8 cellular contexts compared by ENCODE assay signal in the genomic region with DNA sequence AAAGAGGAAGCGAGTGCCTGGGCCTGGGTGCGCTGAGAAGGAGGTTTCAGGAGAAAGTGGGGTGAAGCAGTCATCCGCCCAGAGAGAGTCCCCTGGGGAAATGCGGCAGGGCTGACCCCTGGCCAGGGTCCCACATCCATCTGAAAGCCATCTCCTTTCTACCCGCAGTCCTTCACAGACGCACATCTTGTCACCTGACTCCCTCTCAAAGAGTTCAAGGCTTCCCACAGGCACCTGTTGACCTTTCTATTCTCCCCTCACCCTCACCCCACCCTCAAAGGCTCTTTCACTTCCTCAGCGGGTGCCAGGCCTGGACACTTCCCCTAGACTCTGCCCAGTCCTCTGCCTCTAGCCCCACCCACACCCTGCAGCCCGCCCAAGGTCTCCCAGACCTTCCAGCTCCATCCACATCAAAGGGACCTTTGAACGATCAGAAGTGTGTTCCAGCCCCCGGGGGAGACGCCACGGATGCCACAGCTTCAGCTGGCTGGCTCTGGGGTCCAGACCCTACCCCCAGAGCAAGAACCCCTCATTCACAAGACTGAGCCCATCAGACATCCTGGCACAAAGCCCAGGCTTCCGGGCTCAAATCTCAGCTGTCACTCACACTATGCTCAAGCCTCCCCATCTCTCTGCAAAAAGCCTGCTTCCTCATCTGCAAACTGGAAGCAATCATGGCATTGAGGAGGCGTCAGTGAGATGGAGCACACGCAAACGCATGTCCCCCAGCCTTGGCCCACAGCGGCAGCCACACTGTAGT. TPM values are rescaled to one million over a fixed set of nuclear protein-coding genes. Genes with fewer than 3 reads are reported as not detected.
DNase-seq lines count a peak whose midpoint lies in the region; ATAC-seq and TF ChIP-seq lines count a peak whose summit lies in the region.

No MANE protein-coding gene starts in this region.

- H3K4me3 Mint-ChIP-seq in activated T-helper 1 cell treated with anti-CD3 and anti-CD28 coated beads, Interleukin-12 subunit alpha, Interleukin-12 subunit beta, Interleukin-2, Interleukin-4 antibody, amounts not matched to agents 30 ng/mL and 10 ng/mL and 1 ng/mL, durations not matched to agents 14 hours and 24 hours and 36 hours = peak overlapping the region; percentile 85

- H3K4me3 ChIP-seq in Karpas-422 (ENCODE audit: low read length) (peak overlapping the region; percentile 97), left ventricle myocardium inferior (peak overlapping the region; percentile 96)

- peaks cover 42% of the 10 kb centered on the region for H3K4me1 ChIP-seq in Karpas-422 (ENCODE audit: low read length)
- H3K4me1 ChIP-seq in left ventricle myocardium inferior = peaks cover 55% of the 10 kb centered on the region

- H3K27ac Mint-ChIP-seq in activated T-helper 1 cell treated with anti-CD3 and anti-CD28 coated beads, Interleukin-12 subunit alpha, Interleukin-12 subunit beta, Interleukin-2, Interleukin-4 antibody, amounts not matched to agents 30 ng/mL and 10 ng/mL and 1 ng/mL, durations not matched to agents 14 hours and 24 hours and 36 hours = peak overlapping the region; percentile 79

- ATAC-seq in GM18502 (IDR thresholded peaks at IDR 0.05; ENCODE audit: poor library complexity, unreplicated experiment) (peak; percentile 61), GM21737 (IDR thresholded peaks at IDR 0.05; ENCODE audit: unreplicated experiment) (peak; percentile 48)

- TF ChIP-seq CTCF in left ventricle myocardium inferior (IDR thresholded peaks at IDR 0.05; ENCODE audit: borderline replicate concordance) = no peak

- H3K27me3 Mint-ChIP-seq in activated T-helper 1 cell treated with anti-CD3 and anti-CD28 coated beads, Interleukin-12 subunit alpha, Interleukin-12 subunit beta, Interleukin-2, Interleukin-4 antibody, amounts not matched to agents 30 ng/mL and 10 ng/mL and 1 ng/mL, durations not matched to agents 14 hours and 24 hours and 36 hours (ENCODE audit: insufficient read depth) = no peaks in the 10 kb centered on the region

- DNase-seq in Karpas-422 (peak; percentile 93), left ventricle myocardium inferior (peak; percentile 61), substantia nigra (lab: John Stamatoyannopoulos, UW) (peak in 24 of 49 donors; percentile 9 to 79 (median 46)), GM03348 (ENCODE audit: low spot score) (no peak), COLO668 (lab: John Stamatoyannopoulos, UW; ENCODE audit: unreplicated experiment) (no peak)
- peak; percentile 18 for DNase-seq in activated T-helper 1 cell treated with anti-CD3 and anti-CD28 coated beads, Interleukin-12 subunit alpha, Interleukin-12 subunit beta, Interleukin-2, Interleukin-4 antibody, amounts not matched to agents 30 ng/mL and 10 ng/mL and 1 ng/mL, durations not matched to agents 14 hours and 24 hours and 36 hours (ENCODE audit: low spot score)

- H4K20me1 ChIP-seq in Karpas-422 (ENCODE audit: insufficient read depth, low read depth, low read length) = peaks cover 28% of the 10 kb centered on the region

- no peak overlapping the region for H2AFZ ChIP-seq in Karpas-422 (ENCODE audit: low read length)

- H3K36me3 Mint-ChIP-seq in activated T-helper 1 cell treated with anti-CD3 and anti-CD28 coated beads, Interleukin-12 subunit alpha, Interleukin-12 subunit beta, Interleukin-2, Interleukin-4 antibody, amounts not matched to agents 30 ng/mL and 10 ng/mL and 1 ng/mL, durations not matched to agents 14 hours and 24 hours and 36 hours (ENCODE audit: low read depth) = peaks cover 19% of the 10 kb centered on the region

- no peaks in the 10 kb centered on the region for H3K9me2 ChIP-seq in Karpas-422 (replicated peaks; ENCODE audit: insufficient read depth, low read length)

- H3K27me3 ChIP-seq in Karpas-422 (ENCODE audit: low read length) = no peaks in the 10 kb centered on the region
- H3K27me3 ChIP-seq in left ventricle myocardium inferior (ENCODE audit: low read depth) = no peaks in the 10 kb centered on the region

- intact Hi-C loops in activated T-helper 1 cell treated with anti-CD3 and anti-CD28 coated beads, Interleukin-12 subunit alpha, Interleukin-12 subunit beta, Interleukin-2, Interleukin-4 antibody, amounts not matched to agents 30 ng/mL and 10 ng/mL and 1 ng/mL, durations not matched to agents 14 hours and 24 hours and 36 hours (cut with micrococcal nuclease) = loop anchor here (1.0 kb wide), 1 partner anchor 37 kb away; a partner anchor contains a TSS
- intact Hi-C loops in left ventricle myocardium inferior (cut with micrococcal nuclease) = no loop called here

- H3K9me3 ChIP-seq in Karpas-422 (ENCODE audit: low read length) (no peaks in the 10 kb centered on the region), left ventricle myocardium inferior (replicated peaks) (no peaks in the 10 kb centered on the region)

- peak overlapping the region; percentile 99 for H3K4me2 ChIP-seq in Karpas-422 (ENCODE audit: low read depth, low read length, poor library complexity, severe bottlenecking)

- H3K9me3 Mint-ChIP-seq in activated T-helper 1 cell treated with anti-CD3 and anti-CD28 coated beads, Interleukin-12 subunit alpha, Interleukin-12 subunit beta, Interleukin-2, Interleukin-4 antibody, amounts not matched to agents 30 ng/mL and 10 ng/mL and 1 ng/mL, durations not matched to agents 14 hours and 24 hours and 36 hours = no peaks in the 10 kb centered on the region

- H3K9ac ChIP-seq in Karpas-422 (ENCODE audit: low read length) = peak overlapping the region; percentile 99

- peaks cover 39% of the 10 kb centered on the region for H3K4me1 Mint-ChIP-seq in activated T-helper 1 cell treated with anti-CD3 and anti-CD28 coated beads, Interleukin-12 subunit alpha, Interleukin-12 subunit beta, Interleukin-2, Interleukin-4 antibody, amounts not matched to agents 30 ng/mL and 10 ng/mL and 1 ng/mL, durations not matched to agents 14 hours and 24 hours and 36 hours (ENCODE audit: low read depth)

- peaks cover 23% of the 10 kb centered on the region for H3K36me3 ChIP-seq in Karpas-422 (ENCODE audit: insufficient read depth, low read length)
- peaks cover 21% of the 10 kb centered on the region for H3K36me3 ChIP-seq in left ventricle myocardium inferior

- H3K79me2 ChIP-seq in Karpas-422 (ENCODE audit: low read length) = peaks cover 36% of the 10 kb centered on the region

- H3K27ac ChIP-seq in Karpas-422 (ENCODE audit: low read length) (peak overlapping the region; percentile 89), left ventricle myocardium inferior (replicated peaks) (peak overlapping the region; percentile 89), substantia nigra (ENCODE audit: low read depth, low read length, poor library complexity, severe bottlenecking) (peak overlapping the region; percentile 78)

RNA-seq across cellular contexts. Expression of a gene that starts 2.1 kb away (rescaled TPM):
- total RNA-seq in Karpas-422 (2014; rRNA removed; shearing (Covaris generic); ENCODE audit: low replicate concordance) = 111 and 215 TPM in 2 replicates
- total RNA-seq in activated T-helper 1 cell treated with anti-CD3 and anti-CD28 coated beads, Interleukin-12 subunit alpha, Interleukin-12 subunit beta, Interleukin-2, Interleukin-4 antibody, amounts not matched to agents 30 ng/mL and 10 ng/mL and 1 ng/mL, durations not matched to agents 14 hours and 24 hours and 36 hours = 46.4 and 54.1 TPM in 2 replicates
- 131 TPM for total RNA-seq in left ventricle myocardium inferior

RNA-seq across cellular contexts. Expression of a gene that starts 14.3 kb away (rescaled TPM):
- not detected in 2 replicates for total RNA-seq in Karpas-422 (2014; rRNA removed; shearing (Covaris generic); ENCODE audit: low replicate concordance)
- not detected in 2 replicates for total RNA-seq in activated T-helper 1 cell treated with anti-CD3 and anti-CD28 coated beads, Interleukin-12 subunit alpha, Interleukin-12 subunit beta, Interleukin-2, Interleukin-4 antibody, amounts not matched to agents 30 ng/mL and 10 ng/mL and 1 ng/mL, durations not matched to agents 14 hours and 24 hours and 36 hours
- 0.30 TPM for total RNA-seq in left ventricle myocardium inferior

RNA-seq across cellular contexts. Expression of a gene that starts 23.9 kb away (rescaled TPM):
- 51.3 and 57.5 TPM in 2 replicates for total RNA-seq in Karpas-422 (2014; rRNA removed; shearing (Covaris generic); ENCODE audit: low replicate concordance)
- total RNA-seq in activated T-helper 1 cell treated with anti-CD3 and anti-CD28 coated beads, Interleukin-12 subunit alpha, Interleukin-12 subunit beta, Interleukin-2, Interleukin-4 antibody, amounts not matched to agents 30 ng/mL and 10 ng/mL and 1 ng/mL, durations not matched to agents 14 hours and 24 hours and 36 hours = 121 and 135 TPM in 2 replicates
- total RNA-seq in left ventricle myocardium inferior = 30.4 TPM

RNA-seq across cellular contexts. Expression of a gene that starts 27.2 kb away (rescaled TPM):
- 47.0 and 78.9 TPM in 2 replicates for total RNA-seq in Karpas-422 (2014; rRNA removed; shearing (Covaris generic); ENCODE audit: low replicate concordance)
- total RNA-seq in activated T-helper 1 cell treated with anti-CD3 and anti-CD28 coated beads, Interleukin-12 subunit alpha, Interleukin-12 subunit beta, Interleukin-2, Interleukin-4 antibody, amounts not matched to agents 30 ng/mL and 10 ng/mL and 1 ng/mL, durations not matched to agents 14 hours and 24 hours and 36 hours = 81.3 and 84.6 TPM in 2 replicates
- total RNA-seq in left ventricle myocardium inferior = 134 TPM

RNA-seq across cellular contexts. Expression of a gene that starts 37.6 kb away (rescaled TPM):
- 104 and 271 TPM in 2 replicates for total RNA-seq in Karpas-422 (2014; rRNA removed; shearing (Covaris generic); ENCODE audit: low replicate concordance)
- 121 and 123 TPM in 2 replicates for total RNA-seq in activated T-helper 1 cell treated with anti-CD3 and anti-CD28 coated beads, Interleukin-12 subunit alpha, Interleukin-12 subunit beta, Interleukin-2, Interleukin-4 antibody, amounts not matched to agents 30 ng/mL and 10 ng/mL and 1 ng/mL, durations not matched to agents 14 hours and 24 hours and 36 hours
- 46.6 TPM for total RNA-seq in left ventricle myocardium inferior

Comparison
In these comparisons a context has a peak if more than half of its experiments do, and no peak if none do; other contexts are left out.
1. DNase-seq: peak in Karpas-422 (single experiment), activated T-helper 1 cell treated with anti-CD3 and anti-CD28 coated beads, Interleukin-12 subunit alpha, Interleukin-12 subunit beta, Interleukin-2, Interleukin-4 antibody, amounts not matched to agents 30 ng/mL and 10 ng/mL and 1 ng/mL, durations not matched to agents 14 hours and 24 hours and 36 hours (single experiment) and left ventricle myocardium inferior (single experiment); none in GM03348 (single experiment) and COLO668 (single experiment).
2. Peak in every context shown above with its lines, with median percentiles within 50 percentile points of each other: H3K27ac ChIP-seq.